ENCODE assay signal across 1 cellular context in the genomic region with DNA sequence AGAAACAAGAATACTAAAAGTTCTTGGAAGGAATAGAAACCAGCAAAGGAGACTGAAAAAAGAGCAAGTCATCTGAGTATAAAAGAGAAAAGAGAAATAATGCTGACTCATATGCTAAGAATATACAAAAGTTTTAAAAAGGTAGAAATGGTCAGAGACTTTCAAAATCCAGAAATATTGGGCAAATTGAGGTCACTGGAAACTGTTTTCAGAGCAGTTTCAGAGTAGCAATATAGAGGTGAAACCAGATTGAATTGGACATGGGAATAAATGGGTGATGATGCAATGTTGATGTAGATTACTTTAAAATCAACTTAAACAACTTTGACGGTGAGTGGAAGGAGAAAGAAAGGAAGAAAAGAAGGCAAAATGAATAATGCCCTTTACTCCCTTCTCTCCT.
A peak's percentile ranks its signal among the peaks of the same experiment; 100 is the strongest.
TF ChIP-seq lines count a peak whose summit lies in the region.

No MANE protein-coding gene starts in this region.

TF ChIP-seq in K562, 482 proteins besides CTCF, POLR2A, EP300 and RAD21 (continued from another document and continues in another):
- TF ChIP-seq, protein P1, sequence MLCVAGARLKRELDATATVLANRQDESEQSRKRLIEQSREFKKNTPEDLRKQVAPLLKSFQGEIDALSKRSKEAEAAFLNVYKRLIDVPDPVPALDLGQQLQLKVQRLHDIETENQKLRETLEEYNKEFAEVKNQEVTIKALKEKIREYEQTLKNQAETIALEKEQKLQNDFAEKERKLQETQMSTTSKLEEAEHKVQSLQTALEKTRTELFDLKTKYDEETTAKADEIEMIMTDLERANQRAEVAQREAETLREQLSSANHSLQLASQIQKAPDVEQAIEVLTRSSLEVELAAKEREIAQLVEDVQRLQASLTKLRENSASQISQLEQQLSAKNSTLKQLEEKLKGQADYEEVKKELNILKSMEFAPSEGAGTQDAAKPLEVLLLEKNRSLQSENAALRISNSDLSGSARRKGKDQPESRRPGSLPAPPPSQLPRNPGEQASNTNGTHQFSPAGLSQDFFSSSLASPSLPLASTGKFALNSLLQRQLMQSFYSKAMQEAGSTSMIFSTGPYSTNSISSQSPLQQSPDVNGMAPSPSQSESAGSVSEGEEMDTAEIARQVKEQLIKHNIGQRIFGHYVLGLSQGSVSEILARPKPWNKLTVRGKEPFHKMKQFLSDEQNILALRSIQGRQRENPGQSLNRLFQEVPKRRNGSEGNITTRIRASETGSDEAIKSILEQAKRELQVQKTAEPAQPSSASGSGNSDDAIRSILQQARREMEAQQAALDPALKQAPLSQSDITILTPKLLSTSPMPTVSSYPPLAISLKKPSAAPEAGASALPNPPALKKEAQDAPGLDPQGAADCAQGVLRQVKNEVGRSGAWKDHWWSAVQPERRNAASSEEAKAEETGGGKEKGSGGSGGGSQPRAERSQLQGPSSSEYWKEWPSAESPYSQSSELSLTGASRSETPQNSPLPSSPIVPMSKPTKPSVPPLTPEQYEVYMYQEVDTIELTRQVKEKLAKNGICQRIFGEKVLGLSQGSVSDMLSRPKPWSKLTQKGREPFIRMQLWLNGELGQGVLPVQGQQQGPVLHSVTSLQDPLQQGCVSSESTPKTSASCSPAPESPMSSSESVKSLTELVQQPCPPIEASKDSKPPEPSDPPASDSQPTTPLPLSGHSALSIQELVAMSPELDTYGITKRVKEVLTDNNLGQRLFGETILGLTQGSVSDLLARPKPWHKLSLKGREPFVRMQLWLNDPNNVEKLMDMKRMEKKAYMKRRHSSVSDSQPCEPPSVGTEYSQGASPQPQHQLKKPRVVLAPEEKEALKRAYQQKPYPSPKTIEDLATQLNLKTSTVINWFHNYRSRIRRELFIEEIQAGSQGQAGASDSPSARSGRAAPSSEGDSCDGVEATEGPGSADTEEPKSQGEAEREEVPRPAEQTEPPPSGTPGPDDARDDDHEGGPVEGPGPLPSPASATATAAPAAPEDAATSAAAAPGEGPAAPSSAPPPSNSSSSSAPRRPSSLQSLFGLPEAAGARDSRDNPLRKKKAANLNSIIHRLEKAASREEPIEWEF (CRISPR knock-in tag; IDR thresholded peaks at IDR 0.05), result peak; percentile 61; the same call in 1 of the 2 replicates
- peak; percentile 97 for TF ChIP-seq MAFF (IDR thresholded peaks at IDR 0.05; ENCODE audit: low read length)
- peak; percentile 63; the same call in 1 of the 2 replicates for TF ChIP-seq ZSCAN32 (CRISPR knock-in tag; IDR thresholded peaks at IDR 0.05)
- peak; percentile 26; the same call in 1 of the 2 replicates for TF ChIP-seq ZEB2 (IDR thresholded peaks at IDR 0.05)
- TF ChIP-seq CREB5 (CRISPR knock-in tag; IDR thresholded peaks at IDR 0.05), result no peak
- TF ChIP-seq, protein P2, sequence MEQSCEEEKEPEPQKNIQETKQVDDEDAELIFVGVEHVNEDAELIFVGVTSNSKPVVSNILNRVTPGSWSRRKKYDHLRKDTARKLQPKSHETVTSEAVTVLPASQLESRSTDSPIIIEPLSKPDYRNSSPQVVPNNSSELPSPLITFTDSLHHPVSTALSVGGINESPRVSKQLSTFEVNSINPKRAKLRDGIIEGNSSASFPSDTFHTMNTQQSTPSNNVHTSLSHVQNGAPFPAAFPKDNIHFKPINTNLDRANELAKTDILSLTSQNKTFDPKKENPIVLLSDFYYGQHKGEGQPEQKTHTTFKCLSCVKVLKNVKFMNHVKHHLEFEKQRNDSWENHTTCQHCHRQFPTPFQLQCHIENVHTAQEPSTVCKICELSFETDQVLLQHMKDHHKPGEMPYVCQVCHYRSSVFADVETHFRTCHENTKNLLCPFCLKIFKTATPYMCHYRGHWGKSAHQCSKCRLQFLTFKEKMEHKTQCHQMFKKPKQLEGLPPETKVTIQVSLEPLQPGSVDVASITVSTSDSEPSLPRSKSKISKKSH (CRISPR knock-in tag; IDR thresholded peaks at IDR 0.05), result no peak
- peak; percentile 24; the same call in 1 of the 2 replicates for TF ChIP-seq SOX6 (IDR thresholded peaks at IDR 0.05)
- TF ChIP-seq SMARCA4 (IDR thresholded peaks at IDR 0.05), result peak; percentile 91
- TF ChIP-seq ZNF347 (CRISPR knock-in tag; IDR thresholded peaks at IDR 0.05; ENCODE audit: low read depth), result no peak
- TF ChIP-seq, protein P3, sequence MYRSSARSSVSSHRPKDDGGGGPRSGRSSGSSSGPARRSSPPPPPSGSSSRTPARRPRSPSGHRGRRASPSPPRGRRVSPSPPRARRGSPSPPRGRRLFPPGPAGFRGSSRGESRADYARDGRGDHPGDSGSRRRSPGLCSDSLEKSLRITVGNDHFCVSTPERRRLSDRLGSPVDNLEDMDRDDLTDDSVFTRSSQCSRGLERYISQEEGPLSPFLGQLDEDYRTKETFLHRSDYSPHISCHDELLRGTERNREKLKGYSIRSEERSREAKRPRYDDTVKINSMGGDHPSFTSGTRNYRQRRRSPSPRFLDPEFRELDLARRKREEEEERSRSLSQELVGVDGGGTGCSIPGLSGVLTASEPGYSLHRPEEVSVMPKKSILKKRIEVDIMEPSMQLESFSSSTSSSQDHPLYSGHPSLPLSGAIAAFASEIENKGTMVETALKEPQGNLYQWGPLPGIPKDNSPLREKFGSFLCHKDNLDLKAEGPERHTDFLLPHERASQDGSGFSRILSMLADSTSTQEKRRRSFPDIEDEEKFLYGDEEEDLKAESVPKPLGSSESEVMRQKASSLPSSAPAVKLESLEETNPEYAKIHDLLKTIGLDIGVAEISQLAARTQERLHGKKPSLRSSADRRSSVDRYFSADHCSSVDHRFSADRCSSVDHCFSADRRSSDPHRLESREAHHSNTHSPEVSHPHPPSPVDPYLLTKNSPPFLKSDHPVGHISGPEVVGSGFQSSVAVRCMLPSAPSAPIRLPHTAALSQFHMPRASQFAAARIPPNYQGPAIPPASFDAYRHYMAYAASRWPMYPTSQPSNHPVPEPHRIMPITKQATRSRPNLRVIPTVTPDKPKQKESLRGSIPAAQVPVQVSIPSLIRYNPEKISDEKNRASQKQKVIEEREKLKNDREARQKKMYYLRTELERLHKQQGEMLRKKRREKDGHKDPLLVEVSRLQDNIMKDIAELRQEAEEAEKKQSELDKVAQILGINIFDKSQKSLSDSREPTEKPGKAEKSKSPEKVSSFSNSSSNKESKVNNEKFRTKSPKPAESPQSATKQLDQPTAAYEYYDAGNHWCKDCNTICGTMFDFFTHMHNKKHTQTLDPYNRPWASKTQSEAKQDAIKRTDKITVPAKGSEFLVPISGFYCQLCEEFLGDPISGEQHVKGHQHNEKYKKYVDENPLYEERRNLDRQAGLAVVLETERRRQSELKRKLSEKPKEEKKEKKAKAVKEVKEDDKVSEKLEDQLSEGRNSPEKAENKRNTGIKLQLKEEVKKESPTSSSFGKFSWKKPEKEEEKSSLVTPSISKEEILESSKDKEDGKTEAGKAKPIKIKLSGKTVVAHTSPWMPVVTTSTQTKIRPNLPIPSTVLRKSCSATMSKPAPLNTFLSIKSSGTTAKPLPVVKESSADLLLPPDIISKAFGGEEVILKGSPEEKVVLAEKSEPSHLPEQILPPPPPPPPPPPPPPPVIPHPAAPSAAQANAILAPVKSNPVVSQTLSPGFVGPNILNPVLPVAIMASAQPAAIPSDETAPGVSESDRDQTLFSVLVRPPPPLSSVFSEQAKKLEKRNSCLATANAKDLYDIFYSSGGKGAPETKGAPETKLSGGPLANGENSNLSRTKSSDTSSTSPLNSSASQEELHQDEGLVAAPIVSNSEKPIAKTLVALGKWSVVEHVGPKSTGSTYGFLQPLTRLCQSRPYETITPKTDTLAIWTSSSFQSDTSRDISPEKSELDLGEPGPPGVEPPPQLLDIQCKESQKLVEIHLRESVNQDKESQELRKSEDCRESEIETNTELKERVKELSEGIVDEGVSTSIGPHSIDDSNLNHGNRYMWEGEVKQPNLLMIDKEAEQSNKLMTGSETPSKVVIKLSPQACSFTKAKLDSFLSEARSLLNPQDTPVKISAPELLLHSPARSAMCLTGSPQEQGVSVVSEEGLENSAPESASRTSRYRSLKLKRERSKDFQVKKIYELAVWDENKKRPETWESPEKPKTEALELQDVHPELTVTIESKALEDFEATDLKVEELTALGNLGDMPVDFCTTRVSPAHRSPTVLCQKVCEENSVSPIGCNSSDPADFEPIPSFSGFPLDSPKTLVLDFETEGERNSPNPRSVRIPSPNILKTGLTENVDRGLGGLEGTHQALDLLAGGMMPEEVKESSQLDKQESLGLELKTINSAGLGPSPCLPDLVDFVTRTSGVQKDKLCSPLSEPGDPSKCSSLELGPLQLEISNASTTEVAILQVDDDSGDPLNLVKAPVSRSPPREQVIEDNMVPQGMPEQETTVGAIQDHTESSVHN (IDR thresholded peaks at IDR 0.05; ENCODE audit: borderline replicate concordance in 1 of 2, low read depth in 1 of 2), result no peak
- 0 out of 2 replicates have a peak, but pooled peaks have one; percentile 16 for TF ChIP-seq NFXL1 (CRISPR knock-in tag; IDR thresholded peaks at IDR 0.05)
- no peak for TF ChIP-seq ZNF224 (CRISPR knock-in tag; IDR thresholded peaks at IDR 0.05)
- TF ChIP-seq, protein P4, sequence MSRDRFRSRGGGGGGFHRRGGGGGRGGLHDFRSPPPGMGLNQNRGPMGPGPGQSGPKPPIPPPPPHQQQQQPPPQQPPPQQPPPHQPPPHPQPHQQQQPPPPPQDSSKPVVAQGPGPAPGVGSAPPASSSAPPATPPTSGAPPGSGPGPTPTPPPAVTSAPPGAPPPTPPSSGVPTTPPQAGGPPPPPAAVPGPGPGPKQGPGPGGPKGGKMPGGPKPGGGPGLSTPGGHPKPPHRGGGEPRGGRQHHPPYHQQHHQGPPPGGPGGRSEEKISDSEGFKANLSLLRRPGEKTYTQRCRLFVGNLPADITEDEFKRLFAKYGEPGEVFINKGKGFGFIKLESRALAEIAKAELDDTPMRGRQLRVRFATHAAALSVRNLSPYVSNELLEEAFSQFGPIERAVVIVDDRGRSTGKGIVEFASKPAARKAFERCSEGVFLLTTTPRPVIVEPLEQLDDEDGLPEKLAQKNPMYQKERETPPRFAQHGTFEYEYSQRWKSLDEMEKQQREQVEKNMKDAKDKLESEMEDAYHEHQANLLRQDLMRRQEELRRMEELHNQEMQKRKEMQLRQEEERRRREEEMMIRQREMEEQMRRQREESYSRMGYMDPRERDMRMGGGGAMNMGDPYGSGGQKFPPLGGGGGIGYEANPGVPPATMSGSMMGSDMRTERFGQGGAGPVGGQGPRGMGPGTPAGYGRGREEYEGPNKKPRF (IDR thresholded peaks at IDR 0.05; ENCODE audit: low read depth, low read length), result no peak
- TF ChIP-seq, protein P5, sequence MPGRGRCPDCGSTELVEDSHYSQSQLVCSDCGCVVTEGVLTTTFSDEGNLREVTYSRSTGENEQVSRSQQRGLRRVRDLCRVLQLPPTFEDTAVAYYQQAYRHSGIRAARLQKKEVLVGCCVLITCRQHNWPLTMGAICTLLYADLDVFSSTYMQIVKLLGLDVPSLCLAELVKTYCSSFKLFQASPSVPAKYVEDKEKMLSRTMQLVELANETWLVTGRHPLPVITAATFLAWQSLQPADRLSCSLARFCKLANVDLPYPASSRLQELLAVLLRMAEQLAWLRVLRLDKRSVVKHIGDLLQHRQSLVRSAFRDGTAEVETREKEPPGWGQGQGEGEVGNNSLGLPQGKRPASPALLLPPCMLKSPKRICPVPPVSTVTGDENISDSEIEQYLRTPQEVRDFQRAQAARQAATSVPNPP (IDR thresholded peaks at IDR 0.05; ENCODE audit: borderline replicate concordance, insufficient read depth, insufficient read length), result no peak
- no peak for TF ChIP-seq KLF10 (CRISPR knock-in tag; IDR thresholded peaks at IDR 0.05)
- TF ChIP-seq C11orf30 (IDR thresholded peaks at IDR 0.05; ENCODE audit: low read depth), result peak; percentile 100
- TF ChIP-seq HIVEP1 (CRISPR knock-in tag; IDR thresholded peaks at IDR 0.05), result no peak
- TF ChIP-seq ZNF740 (CRISPR knock-in tag; IDR thresholded peaks at IDR 0.05), result no peak
- TF ChIP-seq ZNF740 (tag; IDR thresholded peaks at IDR 0.05), result no peak
- peak; percentile 95 for TF ChIP-seq MAFK (IDR thresholded peaks at IDR 0.05; ENCODE audit: low read length)
- TF ChIP-seq ARID2 (IDR thresholded peaks at IDR 0.05), result peak; percentile 39; the same call in 1 of the 2 replicates
- no peak for TF ChIP-seq KAT7 (CRISPR knock-in tag; IDR thresholded peaks at IDR 0.05; ENCODE audit: borderline replicate concordance)
- no peak for TF ChIP-seq CAMTA2 (CRISPR knock-in tag; conservative IDR thresholded peaks at IDR 0.05)
- TF ChIP-seq SETDB1 (IDR thresholded peaks at IDR 0.05; ENCODE audit: low read length), result no peak
- TF ChIP-seq FOXK2 (conservative IDR thresholded peaks at IDR 0.05 in 1 of 2, IDR thresholded peaks at IDR 0.05 in 1 of 2; ENCODE audit: low read depth in 2 of 2), result 0 out of 4 replicates have a peak, but pooled peaks have one; percentile 21 to 33
- TF ChIP-seq BACH1 (tag; IDR thresholded peaks at IDR 0.05), result peak; percentile 94
- peak; percentile 68 to 71 for TF ChIP-seq TRIM24 (IDR thresholded peaks at IDR 0.05)
- peak; percentile 85 for TF ChIP-seq SMAD3 (CRISPR knock-in tag; conservative IDR thresholded peaks at IDR 0.05)
- TF ChIP-seq HLTF (IDR thresholded peaks at IDR 0.05), result 0 out of 2 replicates have a peak, but pooled peaks have one; percentile 10
- peak; percentile 83 for TF ChIP-seq NFRKB (IDR thresholded peaks at IDR 0.05; ENCODE audit: low read depth)
- no peak for TF ChIP-seq ELK1 (CRISPR knock-in tag; IDR thresholded peaks at IDR 0.05)
- peak; percentile 66 for TF ChIP-seq EP400 (IDR thresholded peaks at IDR 0.05)
